9 cellular contexts compared by ENCODE assay signal in the genomic region with DNA sequence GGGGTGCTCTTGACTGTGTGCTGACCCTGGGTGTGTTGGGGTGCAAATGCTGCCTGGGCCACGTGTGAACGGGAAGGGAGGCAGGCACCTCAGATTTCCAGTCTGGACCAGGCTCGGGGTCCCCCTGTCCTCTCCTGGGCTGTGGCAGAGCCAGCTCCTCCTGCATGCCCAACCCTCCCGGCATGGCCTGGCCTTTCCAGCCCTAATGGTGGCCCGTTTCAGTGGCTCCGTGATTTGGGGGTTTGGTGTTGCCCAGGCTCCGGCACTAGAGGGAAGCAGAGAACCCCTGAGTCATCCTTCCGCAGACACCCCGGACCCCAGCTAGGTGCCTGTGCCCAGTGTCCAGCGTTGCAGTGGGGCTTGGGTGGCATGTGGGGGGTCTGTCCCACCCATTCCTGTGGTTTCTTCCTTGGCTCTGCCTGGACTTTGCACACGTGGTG. TPM values are rescaled to one million over a fixed set of nuclear protein-coding genes. Genes with fewer than 3 reads are reported as not detected.
A peak's percentile ranks its signal among the peaks of the same experiment; 100 is the strongest.
DNase-seq lines count a peak whose midpoint lies in the region; ATAC-seq and TF ChIP-seq lines count a peak whose summit lies in the region.
"Had no signal": no experiment of that assay in that cellular context is flagged by ENCODE, and none has a peak within 500 bp of the region (broad histone marks: within the 10 kb centered on the region; RNA-seq: fewer than 3 reads in every experiment).

No MANE protein-coding gene starts in this region.

- TF ChIP-seq CTCF in GM12873 (IDR thresholded peaks at IDR 0.05; ENCODE audit: insufficient read depth, low read depth, low read length, missing control alignments) (peak; percentile 53), OCI-LY7 (conservative IDR thresholded peaks at IDR 0.05; ENCODE audit: low read length) (peak; percentile 59), cardiac muscle cell (IDR thresholded peaks at IDR 0.05; ENCODE audit: low read depth, low read length) (no peak)

- H3K4me2 ChIP-seq in OCI-LY7 (ENCODE audit: low read length): peak overlapping the region; percentile 91

- peak overlapping the region; percentile 97 for H3K27ac ChIP-seq in OCI-LY7 (ENCODE audit: low read depth, low read length, poor library complexity, severe bottlenecking)
- H3K27ac ChIP-seq in cardiac muscle cell: peak overlapping the region; percentile 93
- H3K27ac ChIP-seq in skeletal muscle tissue (ENCODE audit: low read depth, low read length): peak overlapping the region; percentile 90
- H3K27ac ChIP-seq: lower lobe of right lung, thoracic aorta had no signal

- H3K4me1 ChIP-seq in OCI-LY7 (ENCODE audit: insufficient read depth, low read length, poor library complexity, severe bottlenecking) (peaks cover 68% of the 10 kb centered on the region), cardiac muscle cell (ENCODE audit: low read depth) (peaks cover 67% of the 10 kb centered on the region), skeletal muscle tissue (ENCODE audit: control insufficient read depth in 3 of 3, insufficient read depth in 3 of 3, low read length in 3 of 3) (peaks cover 68 to 98% (median 94%) of the 10 kb centered on the region in 3 donors)

- H3K9me2 ChIP-seq in OCI-LY7 (ENCODE audit: insufficient read depth, low read length): no peaks in the 10 kb centered on the region

- H3K79me2 ChIP-seq in OCI-LY7 (ENCODE audit: insufficient read depth, low read depth, low read length): peaks cover 86% of the 10 kb centered on the region

- no TSS peak for BruUV-seq in OCI-LY7 (replicated peaks; lab: Mats Ljungman, UMichigan)

- POLR2A ChIA-PET in OCI-LY7 (lab: Charles Lee): interaction anchor here (0.5 to 3.2 kb wide), 7 partner anchors 8 to 77 kb away, joined by 3 to 24 read pairs (median 4); no protein-coding TSS in a partner anchor

- H3K9ac ChIP-seq in skeletal muscle tissue (ENCODE audit: low read depth in 1 of 3, low read length in 3 of 3): peak overlapping the region; percentile 10 to 98 (median 82)

- intact Hi-C loops in OCI-LY7 (cut with micrococcal nuclease; ENCODE audit: unreplicated experiment): no loop called here

- no peak overlapping the region for H2AFZ ChIP-seq in OCI-LY7 (ENCODE audit: low read length)

- H4K20me1 ChIP-seq in OCI-LY7 (ENCODE audit: insufficient read depth, low read length): peaks cover 6% of the 10 kb centered on the region; the same call in 1 of the 2 replicates

- H3K9me3 ChIP-seq in OCI-LY7 (ENCODE audit: low read length) (no peaks in the 10 kb centered on the region), cardiac muscle cell (ENCODE audit: low read depth) (no peaks in the 10 kb centered on the region), skeletal muscle tissue (ENCODE audit: control insufficient read depth in 3 of 3, low read length in 3 of 3) (no peaks in the 10 kb centered on the region)
- H3K9me3 ChIP-seq: lower lobe of right lung, thoracic aorta had no signal

- H3K4me3 ChIP-seq in OCI-LY7 (ENCODE audit: low read depth, low read length, poor library complexity, severe bottlenecking) (peak overlapping the region; percentile 99), cardiac muscle cell (no peak overlapping the region), skeletal muscle tissue (ENCODE audit: low read length in 3 of 3) (peak overlapping the region; percentile 6 to 45 (median 7))
- H3K4me3 ChIP-seq: lower lobe of right lung had no signal

- H3K36me3 ChIP-seq in OCI-LY7 (ENCODE audit: insufficient read depth, low read length) (peaks cover 94% of the 10 kb centered on the region), cardiac muscle cell (peaks cover 89% of the 10 kb centered on the region), skeletal muscle tissue (ENCODE audit: control insufficient read depth in 3 of 3, insufficient read depth in 3 of 3, low read length in 3 of 3) (peaks cover 40 to 51% (median 45%) of the 10 kb centered on the region in 3 donors)

- CTCF ChIA-PET in OCI-LY7 (lab: Charles Lee; ENCODE audit: unreplicated experiment): no interaction called here

- no peak for ATAC-seq in GM21360 (IDR thresholded peaks at IDR 0.05; ENCODE audit: unreplicated experiment)

- DNase-seq in OCI-LY7 (ENCODE audit: low spot score) (no peak), cardiac muscle cell (ENCODE audit: low read depth in 1 of 2, low spot score in 1 of 2) (no peak), SHP77 (lab: John Stamatoyannopoulos, UW) (no peak), GM03348 (ENCODE audit: low spot score) (no peak)

- no peaks in the 10 kb centered on the region for H3K27me3 ChIP-seq in cardiac muscle cell
- H3K27me3 ChIP-seq in skeletal muscle tissue (ENCODE audit: control insufficient read depth in 3 of 3, insufficient read depth in 3 of 3, low read length in 3 of 3): no peaks in the 10 kb centered on the region

RNA-seq across cellular contexts. Expression of a gene that starts 9.1 kb away (rescaled TPM):
- total RNA-seq in OCI-LY7 (2014; rRNA removed; shearing (Covaris generic)): 136 and 174 TPM in 2 replicates
- 119 and 128 TPM in 2 replicates for total RNA-seq in OCI-LY7 (2022)
- 420 and 625 TPM in 2 replicates for total RNA-seq in cardiac muscle cell
- 404 and 626 TPM in 2 replicates for polyA plus RNA-seq in cardiac muscle cell
- total RNA-seq in skeletal muscle tissue: 60.0 TPM

RNA-seq across cellular contexts. Expression of a gene that starts 49.2 kb away (rescaled TPM):
- total RNA-seq in OCI-LY7 (2014; rRNA removed; shearing (Covaris generic)): 50.5 and 55.0 TPM in 2 replicates
- total RNA-seq in OCI-LY7 (2022) (57.4 and 58.2 TPM in 2 replicates), cardiac muscle cell (34.2 and 46.1 TPM in 2 replicates), skeletal muscle tissue (18.3 TPM)
- 72.4 and 74.1 TPM in 2 replicates for polyA plus RNA-seq in cardiac muscle cell
